ENCODE assay signal across 13 cellular contexts in the genomic region with DNA sequence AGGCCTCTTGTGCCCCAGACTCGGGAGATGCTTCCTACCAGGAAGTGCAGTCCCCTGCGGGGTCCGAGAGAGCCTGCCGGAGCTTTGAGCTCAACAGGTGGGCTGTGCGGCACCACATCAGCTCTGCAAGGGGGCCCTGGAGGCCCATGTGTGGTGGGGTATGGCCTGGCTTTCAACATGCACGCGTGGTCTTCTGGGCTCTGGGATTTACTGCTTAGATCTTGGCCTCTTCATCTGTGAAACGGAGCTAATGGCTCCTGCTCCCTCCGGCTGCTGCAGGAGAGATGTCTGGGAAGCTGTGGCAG. TPM values are rescaled to one million over a fixed set of nuclear protein-coding genes. Genes with fewer than 3 reads are reported as not detected.
A peak's percentile ranks its signal among the peaks of the same experiment; 100 is the strongest.
DNase-seq lines count a peak whose midpoint lies in the region; ATAC-seq and TF ChIP-seq lines count a peak whose summit lies in the region.
"Had no signal": no experiment of that assay in that cellular context is flagged by ENCODE, and none has a peak within 500 bp of the region (broad histone marks: within the 10 kb centered on the region; RNA-seq: fewer than 3 reads in every experiment).

No MANE protein-coding gene starts in this region.

- peaks cover 0 to 3% (median 0%) of the 10 kb centered on the region in 4 donors for H3K36me3 ChIP-seq in liver (ENCODE audit: control insufficient read depth in 4 of 4, insufficient read depth in 3 of 4, low read depth in 1 of 4, low read length in 3 of 4)
- H3K36me3 ChIP-seq: SJSA1 had no signal

- no peak for DNase-seq in activated CD8-positive, alpha-beta T cell treated with anti-CD3 and anti-CD28 coated beads for 36 hours
- no peak for DNase-seq in activated CD8-positive, alpha-beta T cell treated with anti-CD3 and anti-CD28 coated beads, Interleukin-2, amount 10 ng/mL, durations not matched to agents 7 days and 5 days
- DNase-seq in activated naive CD8-positive, alpha-beta T cell treated with anti-CD3 and anti-CD28 coated beads, Interleukin-2, amount 50 U/mL, for 24 hours: no peak
- DNase-seq in epidermal melanocyte (ENCODE audit: insufficient read length, low spot score): no peak
- DNase-seq: COR-L47 had no signal

- 75% methylated on average over 9 of the region's 9 CpGs for WGBS in liver

- TF ChIP-seq RAD21 in liver (IDR thresholded peaks at IDR 0.05): no peak

- H3K27ac ChIP-seq in liver (ENCODE audit: low read depth in 1 of 2, low read length in 2 of 2): peak overlapping the region; percentile 80 to 92
- H3K27ac ChIP-seq in temporal lobe (ENCODE audit: low read depth, low read length): peak overlapping the region; percentile 71
- H3K27ac ChIP-seq: A549, SJSA1 had no signal

- H3K9ac ChIP-seq in liver (ENCODE audit: low read depth in 1 of 2, low read length in 2 of 2): peak overlapping the region in 1 of 2 donors; percentile 46

- H3K9me3 Mint-ChIP-seq in activated CD8-positive, alpha-beta T cell treated with anti-CD3 and anti-CD28 coated beads for 36 hours: no peaks in the 10 kb centered on the region
- no peaks in the 10 kb centered on the region for H3K9me3 Mint-ChIP-seq in activated CD8-positive, alpha-beta T cell treated with anti-CD3 and anti-CD28 coated beads, Interleukin-2, amount 10 ng/mL, durations not matched to agents 7 days and 5 days (ENCODE audit: insufficient read depth)
- no peaks in the 10 kb centered on the region for H3K9me3 Mint-ChIP-seq in activated naive CD8-positive, alpha-beta T cell treated with anti-CD3 and anti-CD28 coated beads, Interleukin-2, amount 50 U/mL, for 24 hours
- H3K9me3 Mint-ChIP-seq: central memory CD8-positive, alpha-beta T cell had no signal

- no peaks in the 10 kb centered on the region for H3K27me3 ChIP-seq in liver (ENCODE audit: control insufficient read depth in 4 of 4, insufficient read depth in 4 of 4, low read length in 3 of 4)
- H3K27me3 ChIP-seq: SJSA1, transverse colon had no signal

- intact Hi-C loops in activated CD8-positive, alpha-beta T cell treated with anti-CD3 and anti-CD28 coated beads for 36 hours (cut with micrococcal nuclease): no loop called here

- peak overlapping the region; percentile 9 for H3K27ac Mint-ChIP-seq in activated CD8-positive, alpha-beta T cell treated with anti-CD3 and anti-CD28 coated beads for 36 hours
- H3K27ac Mint-ChIP-seq in activated CD8-positive, alpha-beta T cell treated with anti-CD3 and anti-CD28 coated beads, Interleukin-2, amount 10 ng/mL, durations not matched to agents 7 days and 5 days: no peak overlapping the region
- H3K27ac Mint-ChIP-seq in activated naive CD8-positive, alpha-beta T cell treated with anti-CD3 and anti-CD28 coated beads, Interleukin-2, amount 50 U/mL, for 24 hours: peak overlapping the region; percentile 52

- H3K9me3 ChIP-seq in liver (ENCODE audit: control insufficient read depth in 4 of 4, low read length in 3 of 4): no peaks in the 10 kb centered on the region
- H3K9me3 ChIP-seq: A549, SJSA1, transverse colon had no signal

- peaks cover 5% of the 10 kb centered on the region for H3K36me3 Mint-ChIP-seq in activated CD8-positive, alpha-beta T cell treated with anti-CD3 and anti-CD28 coated beads for 36 hours (ENCODE audit: low read depth)
- peaks cover 10% of the 10 kb centered on the region for H3K36me3 Mint-ChIP-seq in activated CD8-positive, alpha-beta T cell treated with anti-CD3 and anti-CD28 coated beads, Interleukin-2, amount 10 ng/mL, durations not matched to agents 7 days and 5 days (ENCODE audit: low read depth)
- peaks cover 1% of the 10 kb centered on the region for H3K36me3 Mint-ChIP-seq in activated naive CD8-positive, alpha-beta T cell treated with anti-CD3 and anti-CD28 coated beads, Interleukin-2, amount 50 U/mL, for 24 hours (ENCODE audit: low read depth)

- no peak for TF ChIP-seq CTCF in activated CD8-positive, alpha-beta T cell treated with anti-CD3 and anti-CD28 coated beads for 36 hours (IDR thresholded peaks at IDR 0.05)
- TF ChIP-seq CTCF in liver (IDR thresholded peaks at IDR 0.05; ENCODE audit: low read depth, low read length, missing input control): no peak

- ATAC-seq in activated CD8-positive, alpha-beta T cell treated with anti-CD3 and anti-CD28 coated beads for 36 hours: no peak
- ATAC-seq in activated CD8-positive, alpha-beta T cell treated with anti-CD3 and anti-CD28 coated beads, Interleukin-2, amount 10 ng/mL, durations not matched to agents 7 days and 5 days: no peak
- ATAC-seq in activated naive CD8-positive, alpha-beta T cell treated with anti-CD3 and anti-CD28 coated beads, Interleukin-2, amount 50 U/mL, for 24 hours: no peak
- ATAC-seq in HG02642 (IDR thresholded peaks at IDR 0.05; ENCODE audit: poor library complexity, unreplicated experiment) (no peak), HG03196 (IDR thresholded peaks at IDR 0.05; ENCODE audit: unreplicated experiment) (no peak)
- ATAC-seq: A549 had no signal

- POLR2A ChIA-PET in activated CD8-positive, alpha-beta T cell treated with anti-CD3 and anti-CD28 coated beads for 36 hours (lab: Charles Lee): interaction anchor here (0.7 to 1.0 kb wide), 3 partner anchors 16 to 47 kb away, joined by 3 read pairs; a partner anchor contains a TSS
- POLR2A ChIA-PET in activated CD8-positive, alpha-beta T cell treated with anti-CD3 and anti-CD28 coated beads, Interleukin-2, amount 10 ng/mL, durations not matched to agents 7 days and 5 days (lab: Charles Lee): interaction anchor here (1.0 to 1.1 kb wide), 2 partner anchors 9 to 38 kb away, joined by 3 read pairs; no protein-coding TSS in a partner anchor

- CTCF ChIA-PET in activated CD8-positive, alpha-beta T cell treated with anti-CD3 and anti-CD28 coated beads for 36 hours (lab: Charles Lee): interaction anchor here (0.7 to 2.0 kb wide), 4 partner anchors 14 to 132 kb away, joined by 3 to 5 read pairs (median 4); a partner anchor contains a TSS
- CTCF ChIA-PET in activated CD8-positive, alpha-beta T cell treated with anti-CD3 and anti-CD28 coated beads, Interleukin-2, amount 10 ng/mL, durations not matched to agents 7 days and 5 days (lab: Charles Lee): interaction anchor here (0.9 to 1.5 kb wide), 4 partner anchors 17 to 74 kb away, joined by 3 to 5 read pairs (median 3); no protein-coding TSS in a partner anchor

- no peaks in the 10 kb centered on the region for H3K27me3 Mint-ChIP-seq in activated CD8-positive, alpha-beta T cell treated with anti-CD3 and anti-CD28 coated beads for 36 hours
- no peaks in the 10 kb centered on the region for H3K27me3 Mint-ChIP-seq in activated CD8-positive, alpha-beta T cell treated with anti-CD3 and anti-CD28 coated beads, Interleukin-2, amount 10 ng/mL, durations not matched to agents 7 days and 5 days (ENCODE audit: low read depth)
- no peaks in the 10 kb centered on the region for H3K27me3 Mint-ChIP-seq in activated naive CD8-positive, alpha-beta T cell treated with anti-CD3 and anti-CD28 coated beads, Interleukin-2, amount 50 U/mL, for 24 hours
- H3K27me3 Mint-ChIP-seq: central memory CD8-positive, alpha-beta T cell had no signal

- H3K4me1 Mint-ChIP-seq in activated CD8-positive, alpha-beta T cell treated with anti-CD3 and anti-CD28 coated beads for 36 hours (ENCODE audit: low read depth): peaks cover 52% of the 10 kb centered on the region
- H3K4me1 Mint-ChIP-seq in activated CD8-positive, alpha-beta T cell treated with anti-CD3 and anti-CD28 coated beads, Interleukin-2, amount 10 ng/mL, durations not matched to agents 7 days and 5 days (ENCODE audit: low read depth): peaks cover 46% of the 10 kb centered on the region
- peaks cover 55% of the 10 kb centered on the region for H3K4me1 Mint-ChIP-seq in activated naive CD8-positive, alpha-beta T cell treated with anti-CD3 and anti-CD28 coated beads, Interleukin-2, amount 50 U/mL, for 24 hours

- H3K4me3 ChIP-seq in liver (ENCODE audit: low read depth in 1 of 3, low read length in 3 of 3): no peak overlapping the region
- H3K4me3 ChIP-seq: A549, SJSA1, transverse colon had no signal

- peaks cover 25 to 54% (median 42%) of the 10 kb centered on the region in 4 donors for H3K4me1 ChIP-seq in liver (ENCODE audit: control insufficient read depth in 4 of 4, insufficient read depth in 4 of 4, low read length in 3 of 4)

- no peak overlapping the region for H3K4me3 Mint-ChIP-seq in activated CD8-positive, alpha-beta T cell treated with anti-CD3 and anti-CD28 coated beads for 36 hours
- no peak overlapping the region for H3K4me3 Mint-ChIP-seq in activated CD8-positive, alpha-beta T cell treated with anti-CD3 and anti-CD28 coated beads, Interleukin-2, amount 10 ng/mL, durations not matched to agents 7 days and 5 days
- H3K4me3 Mint-ChIP-seq in activated naive CD8-positive, alpha-beta T cell treated with anti-CD3 and anti-CD28 coated beads, Interleukin-2, amount 50 U/mL, for 24 hours: no peak overlapping the region
- H3K4me3 Mint-ChIP-seq: central memory CD8-positive, alpha-beta T cell had no signal

RNA-seq across cellular contexts. Expression of a gene that starts 18.0 kb away (rescaled TPM):
- total RNA-seq in activated CD8-positive, alpha-beta T cell treated with anti-CD3 and anti-CD28 coated beads for 36 hours: 100 to 1,000 TPM; 123 to 135 TPM
- total RNA-seq in activated CD8-positive, alpha-beta T cell treated with anti-CD3 and anti-CD28 coated beads, Interleukin-2, amount 10 ng/mL, durations not matched to agents 7 days and 5 days: 100 to 1,000 TPM; 133 to 142 TPM
- 100 to 1,000 TPM; 110 to 222 TPM for total RNA-seq in liver
- polyA plus RNA-seq in liver: 100 to 1,000 TPM; 282 to 293 TPM
- 101 TPM for total RNA-seq in temporal lobe

RNA-seq across cellular contexts. Expression of a gene that starts 24.5 kb away (rescaled TPM):
- 10 to 100 TPM; 93.5 to 98.5 TPM for total RNA-seq in activated CD8-positive, alpha-beta T cell treated with anti-CD3 and anti-CD28 coated beads for 36 hours
- total RNA-seq in activated CD8-positive, alpha-beta T cell treated with anti-CD3 and anti-CD28 coated beads, Interleukin-2, amount 10 ng/mL, durations not matched to agents 7 days and 5 days: 100 to 1,000 TPM; 153 to 163 TPM
- total RNA-seq in liver: 10 to 100 TPM; 26.4 to 35.3 TPM
- 100 to 1,000 TPM in 1 of 2 donors, 10 to 100 TPM in 1; 86.3 to 157 TPM for polyA plus RNA-seq in liver
- total RNA-seq in temporal lobe: 12.0 TPM

RNA-seq across cellular contexts. Expression of a gene that starts 29.0 kb away (rescaled TPM):
- total RNA-seq in activated CD8-positive, alpha-beta T cell treated with anti-CD3 and anti-CD28 coated beads for 36 hours: under 1 TPM; 0.60 to 0.83 TPM
- total RNA-seq in activated CD8-positive, alpha-beta T cell treated with anti-CD3 and anti-CD28 coated beads, Interleukin-2, amount 10 ng/mL, durations not matched to agents 7 days and 5 days: not detected
- total RNA-seq in liver (under 1 TPM in 1 of 2 donors, not detected in 1; 0.28 TPM), temporal lobe (not detected)
- polyA plus RNA-seq in liver: under 1 TPM in 1 of 2 donors, not detected in 1; 0.22 TPM
- polyA plus RNA-seq: A549 had no signal

RNA-seq across cellular contexts. Expression of a gene that starts 35.7 kb away (rescaled TPM):
- total RNA-seq in activated CD8-positive, alpha-beta T cell treated with anti-CD3 and anti-CD28 coated beads for 36 hours: 10 to 100 TPM; 52.0 to 59.6 TPM
- 100 to 1,000 TPM; 110 to 112 TPM for total RNA-seq in activated CD8-positive, alpha-beta T cell treated with anti-CD3 and anti-CD28 coated beads, Interleukin-2, amount 10 ng/mL, durations not matched to agents 7 days and 5 days
- total RNA-seq in liver (10 to 100 TPM; 32.5 to 43.0 TPM), temporal lobe (29.3 TPM)
- 10 to 100 TPM; 29.4 to 36.5 TPM for polyA plus RNA-seq in liver

RNA-seq across cellular contexts. Expression of a gene that starts 58.0 kb away (rescaled TPM):
- total RNA-seq in activated CD8-positive, alpha-beta T cell treated with anti-CD3 and anti-CD28 coated beads for 36 hours: 10 to 100 TPM; 17.3 to 19.6 TPM
- total RNA-seq in activated CD8-positive, alpha-beta T cell treated with anti-CD3 and anti-CD28 coated beads, Interleukin-2, amount 10 ng/mL, durations not matched to agents 7 days and 5 days: 10 to 100 TPM; 37.9 to 39.3 TPM
- total RNA-seq in liver: 10 to 100 TPM; 18.4 to 31.7 TPM
- polyA plus RNA-seq in liver: 10 to 100 TPM; 19.4 to 34.5 TPM
- total RNA-seq in temporal lobe: 25.3 TPM
